19 cellular contexts compared by ENCODE assay signal in the genomic region with DNA sequence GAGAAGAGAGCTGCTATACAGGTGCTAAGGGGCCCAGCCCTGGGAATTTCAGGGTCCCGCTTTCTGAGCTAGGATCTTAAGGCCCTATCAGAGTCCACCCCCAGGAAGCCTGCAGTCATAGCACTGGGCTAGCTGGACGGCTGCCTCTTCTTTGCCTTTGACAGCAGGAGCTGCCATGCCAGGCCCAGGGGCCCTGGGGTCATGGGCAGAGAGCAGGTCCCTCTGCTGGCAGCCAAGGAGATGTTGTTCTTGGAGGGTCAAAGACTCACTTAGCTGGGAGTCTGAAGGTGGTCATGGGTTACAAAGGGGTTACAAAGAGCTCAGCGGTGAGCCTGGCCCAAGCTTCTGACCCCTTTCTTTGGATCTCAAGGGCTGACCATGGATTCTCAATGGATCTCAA. TPM values are rescaled to one million over a fixed set of nuclear protein-coding genes. Genes with fewer than 3 reads are reported as not detected.
A peak's percentile ranks its signal among the peaks of the same experiment; 100 is the strongest.
DNase-seq lines count a peak whose midpoint lies in the region; ATAC-seq, FAIRE-seq and TF ChIP-seq lines count a peak whose summit lies in the region.
"Had no signal": no experiment of that assay in that cellular context is flagged by ENCODE, and none has a peak within 500 bp of the region (broad histone marks: within the 10 kb centered on the region; RNA-seq: fewer than 3 reads in every experiment).

No MANE protein-coding gene starts in this region.

- TF ChIP-seq EP300 in A549 (IDR thresholded peaks at IDR 0.05) (no peak), K562 (IDR thresholded peaks at IDR 0.05; ENCODE audit: low read length) (no peak)

- H3K9me3 ChIP-seq in A549, result no peaks in the 10 kb centered on the region
- no peaks in the 10 kb centered on the region for H3K9me3 ChIP-seq in Karpas-422 (ENCODE audit: low read length)
- H3K9me3 ChIP-seq in K562 (replicated peaks; ENCODE audit: control insufficient read depth, insufficient read depth, low read depth, low read length), result no peaks in the 10 kb centered on the region
- H3K9me3 ChIP-seq: gastroesophageal sphincter, right atrium auricular region, spleen had no signal

- no peak overlapping the region for H3K27ac ChIP-seq in A549
- no peak overlapping the region for H3K27ac ChIP-seq in Karpas-422 (ENCODE audit: low read length)
- H3K27ac ChIP-seq in K562 (ENCODE audit: extremely low read depth, low read depth, low read length), result no peak overlapping the region
- H3K27ac ChIP-seq: gastroesophageal sphincter, hepatocyte, right atrium auricular region, spleen had no signal

- POLR2A ChIA-PET in A549 (lab: Yijun Ruan, JAX), result no interaction called here
- POLR2A ChIA-PET in K562 (lab: Yijun Ruan, JAX), result interaction anchor here (0.7 to 1.3 kb wide), 3 partner anchors 9 to 34 kb away, joined by 3 to 4 read pairs (median 4); no protein-coding TSS in a partner anchor

- intact Hi-C loops in K562 (cut with micrococcal nuclease), result loop anchor here (1.0 to 5.0 kb wide), 4 partner anchors 41 to 295 kb away; no protein-coding TSS in a partner anchor

- TF ChIP-seq POLR2A in A549 (IDR thresholded peaks at IDR 0.05; ENCODE audit: low read length), result no peak
- TF ChIP-seq POLR2A in K562 (conservative IDR thresholded peaks at IDR 0.05), result no peak

- no peaks in the 10 kb centered on the region for H3K4me1 ChIP-seq in A549
- H3K4me1 ChIP-seq in Karpas-422 (ENCODE audit: low read length), result no peaks in the 10 kb centered on the region
- peaks cover 0 to 3% of the 10 kb centered on the region in 2 experiments; a peak in 2 of 5 replicates for H3K4me1 ChIP-seq in K562 (replicated peaks in 1 of 2; ENCODE audit: control insufficient read depth in 2 of 2, insufficient read depth in 2 of 2, low read length in 2 of 2)

- FAIRE-seq in A549 (lab: Jason Lieb, UNC), result no peak
- no peak for FAIRE-seq in K562 (lab: Jason Lieb, UNC)
- FAIRE-seq: GM19239, H54, TTC549 had no signal

- TF ChIP-seq RAD21 in A549 (conservative IDR thresholded peaks at IDR 0.05 in 1 of 2, IDR thresholded peaks at IDR 0.05 in 1 of 2) (no peak), K562 (CRISPR knock-in tag; conservative IDR thresholded peaks at IDR 0.05 in 1 of 2, IDR thresholded peaks at IDR 0.05 in 1 of 2) (0 out of 4 replicates have a peak, but pooled peaks of 1 of the 2 experiments have one; percentile 12)

- H3K4me3 ChIP-seq in A549 (no peak overlapping the region), Karpas-422 (ENCODE audit: low read length) (no peak overlapping the region), K562 (no peak overlapping the region)
- H3K4me3 ChIP-seq: gastroesophageal sphincter, hepatocyte, right atrium auricular region, spleen had no signal

- DNase-seq in A549 (ENCODE audit: low read depth in 1 of 2, low spot score in 1 of 2), result no peak
- peak; percentile 8 for DNase-seq in ELF-1 (ENCODE audit: low read depth, low spot score)
- DNase-seq in Karpas-422, result peak; percentile 58
- no peak for DNase-seq in K562 (ENCODE audit: extremely low read depth in 1 of 4, low spot score in 3 of 4)
- no peak for DNase-seq in activated CD4-positive, CD25-positive, alpha-beta regulatory T cell (lab: John Stamatoyannopoulos, UW)
- DNase-seq in NCI-H2107 treated with DMSO at 0.1 percent for 48 hours (lab: John Stamatoyannopoulos, UW; ENCODE audit: unreplicated experiment), result no peak
- DNase-seq in epidermal melanocyte (ENCODE audit: insufficient read length, low spot score), result no peak
- DNase-seq: activated naive CD8-positive, alpha-beta T cell treated with anti-CD3 and anti-CD28 coated beads, Interleukin-2, amount 50 U/mL, for 24 hours; activated T-cell treated with anti-CD3 and anti-CD28 coated beads, Interleukin-2, amount 50 U/mL, for 4 hours; NCI-H1417 treated with DMSO at 0.1 percent for 48 hours; NCI-H2081 treated with DMSO at 0.1 percent for 48 hours; spleen; trophoblast cell had no signal

- 0 out of 2 replicates have a peak, but pooled peaks cover 5% of the 10 kb centered on the region for H4K20me1 ChIP-seq in Karpas-422 (ENCODE audit: insufficient read depth, low read depth, low read length)
- H4K20me1 ChIP-seq in K562 (replicated peaks; ENCODE audit: control insufficient read depth, insufficient read depth, low read length), result no peaks in the 10 kb centered on the region; the same call in 1 of the 2 replicates

- H3K36me3 ChIP-seq in Karpas-422 (ENCODE audit: insufficient read depth, low read length), result no peaks in the 10 kb centered on the region
- no peaks in the 10 kb centered on the region for H3K36me3 ChIP-seq in K562 (ENCODE audit: control insufficient read depth, insufficient read depth, low read length)
- H3K36me3 ChIP-seq: gastroesophageal sphincter, right atrium auricular region, spleen had no signal

- 75% methylated on average over 2 of the region's 3 CpGs for WGBS in A549 (ENCODE audit: missing lambda C conversion rate)
- WGBS in K562 (ENCODE audit: insufficient coverage, low coverage, missing lambda C conversion rate), result 0% methylated on average over 3 of the region's 3 CpGs

- H2AFZ ChIP-seq in Karpas-422 (ENCODE audit: low read length), result no peak overlapping the region
- H2AFZ ChIP-seq in K562 (ENCODE audit: low read depth, low read length), result no peak overlapping the region
- H2AFZ ChIP-seq: hepatocyte had no signal

- H3K9ac ChIP-seq in Karpas-422 (ENCODE audit: low read length) (no peak overlapping the region), K562 (ENCODE audit: insufficient read depth in 1 of 2, low read depth in 2 of 2, low read length in 2 of 2) (no peak overlapping the region)

- no peaks in the 10 kb centered on the region for H3K9me1 ChIP-seq in K562 (ENCODE audit: control insufficient read depth, insufficient read depth, low read length)

- BruUV-seq in K562 (replicated peaks; lab: Mats Ljungman, UMichigan), result no TSS peak

- ATAC-seq in A549 (peak; percentile 35 to 60; a peak in 4 of 6 replicates), K562 (peak; percentile 12; the same call in 1 of the 3 replicates)

- CTCF ChIA-PET in A549 (lab: Yijun Ruan, JAX) (interaction anchor here (0.6 to 2.2 kb wide), 12 partner anchors 9 to 178 kb away, joined by 3 to 10 read pairs (median 4); no protein-coding TSS in a partner anchor), K562 (lab: Yijun Ruan, JAX; ENCODE audit: low intra/inter-chr PET ratio) (interaction anchor here (1.4 kb wide), 1 partner anchor 159 kb away, joined by 16 read pairs; no protein-coding TSS in a partner anchor)

- in situ Hi-C loops in K562 (cut with MboI), result loop anchor here (5.0 kb wide), 1 partner anchor 165 kb away; no protein-coding TSS in a partner anchor

- H3K79me2 ChIP-seq in Karpas-422 (ENCODE audit: low read length) (no peaks in the 10 kb centered on the region), K562 (ENCODE audit: control insufficient read depth, insufficient read depth, low read length) (no peaks in the 10 kb centered on the region)
- H3K79me2 ChIP-seq: hepatocyte had no signal

- H3K27me3 ChIP-seq in Karpas-422 (ENCODE audit: low read length), result no peaks in the 10 kb centered on the region
- peaks cover 26 to 32% of the 10 kb centered on the region in 2 experiments for H3K27me3 ChIP-seq in K562 (ENCODE audit: control insufficient read depth in 2 of 2, insufficient read depth in 2 of 2, low read length in 2 of 2)
- H3K27me3 ChIP-seq: right atrium auricular region had no signal

- no peak for TF ChIP-seq CTCF in A549 (IDR thresholded peaks at IDR 0.05)
- TF ChIP-seq CTCF in K562 (IDR thresholded peaks at IDR 0.05 in 2 of 3, conservative IDR thresholded peaks at IDR 0.05 in 1 of 3; ENCODE audit: insufficient read depth in 2 of 3, low read depth in 1 of 3, low read length in 3 of 3), result no peak

- H3K9me2 ChIP-seq in Karpas-422 (replicated peaks; ENCODE audit: insufficient read depth, low read length), result no peaks in the 10 kb centered on the region

- no peak overlapping the region for H3K4me2 ChIP-seq in A549
- H3K4me2 ChIP-seq in Karpas-422 (ENCODE audit: low read depth, low read length, poor library complexity, severe bottlenecking), result no peak overlapping the region
- no peak overlapping the region for H3K4me2 ChIP-seq in K562 (ENCODE audit: insufficient read depth, low read length)
- H3K4me2 ChIP-seq: hepatocyte had no signal

TF ChIP-seq in K562, 482 proteins besides CTCF, POLR2A, EP300 and RAD21 (continues in another document):
- no peak for TF ChIP-seq ZNF699 (CRISPR knock-in tag; IDR thresholded peaks at IDR 0.05; ENCODE audit: insufficient replicate concordance)

RNA-seq across cellular contexts. Expression of a gene that starts 52.7 kb away (rescaled TPM):
- polyA plus RNA-seq in A549 (2011; rRNA removed), result 33.6 and 37.4 TPM in 2 replicates
- polyA plus RNA-seq in A549 (2012; cell fraction: cytosol; rRNA removed), result 170 and 176 TPM in 2 replicates
- polyA plus RNA-seq in A549 (2012; cell fraction: nucleus; rRNA removed), result 162 and 212 TPM in 2 replicates
- 54.8 to 59.5 TPM (median 58.4 TPM) in 3 replicates for polyA plus RNA-seq in A549 (2017; fragmentation: RNase III; extraction: RNeasy Plus Mini Kit Qiagen cat#74134 plus additional on column Dnase treatment)
- polyA minus RNA-seq in A549 (2011; rRNA and poly(A)+ RNA removed), result 6.5 and 11.0 TPM in 2 replicates
- total RNA-seq in Karpas-422 (2014; rRNA removed; shearing (Covaris generic); ENCODE audit: low replicate concordance), result 71.3 and 78.2 TPM in 2 replicates
- 22.4 and 33.0 TPM in 2 replicates for total RNA-seq in K562 (2011; cell fraction: chromatin; rRNA removed; ENCODE audit: low replicate concordance)
- total RNA-seq in K562 (2011; cell fraction: nucleolus; rRNA removed), result 49.1 and 56.7 TPM in 2 replicates
- 33.2 and 46.3 TPM in 2 replicates for total RNA-seq in K562 (2011; cell fraction: nucleoplasm; rRNA removed)
- 231 and 363 TPM in 2 replicates for total RNA-seq in K562 (2014; rRNA removed)
- total RNA-seq in K562 (2014; rRNA removed; fragmentation: Illumina TruSeq; extraction: Trizol), result 50.5 and 62.1 TPM in 2 replicates
- 164 and 166 TPM in 2 replicates for total RNA-seq in K562 (2015; rRNA removed; fragmentation: Illumina TruSeq; extraction: Trizol)
- 159 and 178 TPM in 2 replicates for total RNA-seq in K562 (2021)
- 88.9 and 90.3 TPM in 2 replicates for polyA plus RNA-seq in K562 (2011; rRNA removed)
- 198 and 661 TPM in 2 replicates for polyA plus RNA-seq in K562 (2011; cell fraction: cytosol; rRNA removed)
- 152 and 277 TPM in 2 replicates for polyA plus RNA-seq in K562 (2011; cell fraction: nucleus; rRNA removed)
- 234 and 238 TPM in 2 replicates for polyA plus RNA-seq in K562 (2012)
- 83.9 and 235 TPM in 2 replicates for polyA plus RNA-seq in K562 (2014; fragmentation: Illumina TruSeq; extraction: Trizol)
- 100 to 1,000 TPM; 201 to 246 TPM for polyA plus RNA-seq in K562 (2014; fragmentation: Nextera tagmentation; extraction: Ambion mirVana)
- polyA plus RNA-seq in K562 (2014; rRNA removed), result 362 and 376 TPM in 2 replicates
- polyA minus RNA-seq in K562 (2011; rRNA and poly(A)+ RNA removed), result 9.7 and 16.9 TPM in 2 replicates
- polyA minus RNA-seq in K562 (2011; cell fraction: cytosol; rRNA and poly(A)+ RNA removed), result 29.1 and 38.4 TPM in 2 replicates
- polyA minus RNA-seq in K562 (2011; cell fraction: nucleus; rRNA and poly(A)+ RNA removed), result 24.5 and 25.5 TPM in 2 replicates

Comparison
In these comparisons a context has a peak if more than half of its experiments do, and no peak if none do; other contexts are left out.
1. DNase-seq: peak in ELF-1 (single experiment) and Karpas-422 (single experiment); none in A549 (0 of 2), K562 (0 of 4), activated CD4-positive, CD25-positive, alpha-beta regulatory T cell (0 of 4), NCI-H2107 treated with DMSO at 0.1 percent for 48 hours (single experiment) and epidermal melanocyte (single experiment).